Comparison of ENCODE assay signal across 14 cellular contexts in the genomic region with DNA sequence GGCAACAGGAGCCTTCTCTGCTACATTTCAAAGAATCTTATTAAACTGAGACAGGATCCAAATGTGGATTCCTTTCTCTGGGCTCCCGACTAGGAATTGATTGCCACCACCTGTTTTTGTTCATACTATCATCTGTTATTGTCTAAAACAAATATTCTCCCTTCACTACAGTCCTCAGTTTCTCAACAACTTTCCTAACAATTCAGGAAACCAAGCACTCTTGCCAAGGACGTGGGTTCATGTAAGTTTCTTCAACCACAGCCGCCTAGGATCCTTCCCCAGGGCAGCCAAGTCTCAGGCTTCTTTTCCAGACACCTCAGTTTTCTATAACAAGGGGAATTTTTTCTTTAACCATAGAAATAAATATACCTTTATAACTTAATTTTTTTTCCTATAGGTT. TPM values are rescaled to one million over a fixed set of nuclear protein-coding genes. Genes with fewer than 3 reads are reported as not detected.
DNase-seq lines count a peak whose midpoint lies in the region; ATAC-seq and TF ChIP-seq lines count a peak whose summit lies in the region.
"Had no signal": no experiment of that assay in that cellular context is flagged by ENCODE, and none has a peak within 500 bp of the region (broad histone marks: within the 10 kb centered on the region; RNA-seq: fewer than 3 reads in every experiment).

No MANE protein-coding gene starts in this region.

- H3K4me3 ChIP-seq in SK-N-SH (ENCODE audit: low read depth in 2 of 2, low read length in 1 of 2): no peak overlapping the region
- H3K4me3 ChIP-seq in muscle layer of duodenum (ENCODE audit: low read depth in 1 of 2, low read length in 2 of 2): no peak overlapping the region
- no peak overlapping the region for H3K4me3 ChIP-seq in uterus
- no peak overlapping the region for H3K4me3 ChIP-seq in colonic mucosa

- TF ChIP-seq EP300 in SK-N-SH (IDR thresholded peaks at IDR 0.05; ENCODE audit: borderline replicate concordance in 1 of 2, low read depth in 1 of 2, low read length in 1 of 2): no peak

- H3K27ac Mint-ChIP-seq in activated T-cell treated with anti-CD3 and anti-CD28 coated beads, Interleukin-2, amount 50 U/mL, for 72 hours: no peak overlapping the region
- H3K27ac Mint-ChIP-seq: activated CD4-positive, alpha-beta T cell treated with anti-CD3 and anti-CD28 coated beads, Interleukin-2, amount 10 ng/mL, durations not matched to agents 24 days and 14 days; stimulated activated naive CD8-positive, alpha-beta T cell treated with anti-CD3 and anti-CD28 coated beads, Interleukin-15, Interleukin-2, amounts not matched to agents 100 ng/mL and 50 ng/mL, for 24 hours had no signal

- TF ChIP-seq POLR2A in uterus (IDR thresholded peaks at IDR 0.05): no peak

- CTCF ChIA-PET in SK-N-SH (lab: Yijun Ruan, JAX): interaction anchor here (0.8 kb wide), 1 partner anchor 19 kb away, joined by 3 read pairs; no protein-coding TSS in a partner anchor

- H3K9ac ChIP-seq in SK-N-SH (no peak overlapping the region), colonic mucosa (ENCODE audit: low read depth in 2 of 2, low read length in 2 of 2) (no peak overlapping the region)

- H3K4me3 Mint-ChIP-seq in activated T-cell treated with anti-CD3 and anti-CD28 coated beads, Interleukin-2, amount 50 U/mL, for 72 hours: no peak overlapping the region
- H3K4me3 Mint-ChIP-seq: activated CD4-positive, alpha-beta T cell treated with anti-CD3 and anti-CD28 coated beads, Interleukin-2, amount 10 ng/mL, durations not matched to agents 24 days and 14 days; stimulated activated naive CD8-positive, alpha-beta T cell treated with anti-CD3 and anti-CD28 coated beads, Interleukin-15, Interleukin-2, amounts not matched to agents 100 ng/mL and 50 ng/mL, for 24 hours had no signal

- ATAC-seq in activated T-cell treated with anti-CD3 and anti-CD28 coated beads, Interleukin-2, amount 50 U/mL, for 72 hours (replicated peaks in 1 of 2): no peak

- H3K9me3 Mint-ChIP-seq in activated T-cell treated with anti-CD3 and anti-CD28 coated beads, Interleukin-2, amount 50 U/mL, for 72 hours: no peaks in the 10 kb centered on the region
- H3K9me3 Mint-ChIP-seq: activated CD4-positive, alpha-beta T cell treated with anti-CD3 and anti-CD28 coated beads, Interleukin-2, amount 10 ng/mL, durations not matched to agents 24 days and 14 days; stimulated activated naive CD8-positive, alpha-beta T cell treated with anti-CD3 and anti-CD28 coated beads, Interleukin-15, Interleukin-2, amounts not matched to agents 100 ng/mL and 50 ng/mL, for 24 hours had no signal

- H3K27me3 ChIP-seq in SK-N-SH (ENCODE audit: insufficient read depth) (no peaks in the 10 kb centered on the region), muscle layer of duodenum (ENCODE audit: low read depth, low read length) (no peaks in the 10 kb centered on the region), uterus (no peaks in the 10 kb centered on the region), colonic mucosa (no peaks in the 10 kb centered on the region)

- no peak overlapping the region for H3K4me2 ChIP-seq in SK-N-SH

- no peaks in the 10 kb centered on the region for H3K9me2 ChIP-seq in SK-N-SH

- H3K4me1 ChIP-seq in SK-N-SH (ENCODE audit: control insufficient read depth in 1 of 2, insufficient read depth in 2 of 2, low read depth in 1 of 2, low read length in 1 of 2) (no peaks in the 10 kb centered on the region; a peak in 1 of 4 replicates), muscle layer of duodenum (ENCODE audit: control insufficient read depth in 1 of 2, insufficient read depth in 2 of 2, low read length in 2 of 2) (peaks cover 10 to 18% of the 10 kb centered on the region in 2 donors), uterus (peaks cover 0 to 10% of the 10 kb centered on the region in 2 donors), colonic mucosa (no peaks in the 10 kb centered on the region)

- H3K4me1 Mint-ChIP-seq in activated T-cell treated with anti-CD3 and anti-CD28 coated beads, Interleukin-2, amount 50 U/mL, for 72 hours (ENCODE audit: low read depth): no peaks in the 10 kb centered on the region
- H3K4me1 Mint-ChIP-seq: activated CD4-positive, alpha-beta T cell treated with anti-CD3 and anti-CD28 coated beads, Interleukin-2, amount 10 ng/mL, durations not matched to agents 24 days and 14 days had no signal

- no peaks in the 10 kb centered on the region for H3K36me3 Mint-ChIP-seq in activated T-cell treated with anti-CD3 and anti-CD28 coated beads, Interleukin-2, amount 50 U/mL, for 72 hours (ENCODE audit: insufficient read depth in 2 of 2)

- no peaks in the 10 kb centered on the region for H3K79me2 ChIP-seq in SK-N-SH (ENCODE audit: insufficient read depth)

- H3K27me3 Mint-ChIP-seq in activated T-cell treated with anti-CD3 and anti-CD28 coated beads, Interleukin-2, amount 50 U/mL, for 72 hours (ENCODE audit: low read depth): no peaks in the 10 kb centered on the region
- H3K27me3 Mint-ChIP-seq: activated CD4-positive, alpha-beta T cell treated with anti-CD3 and anti-CD28 coated beads, Interleukin-2, amount 10 ng/mL, durations not matched to agents 24 days and 14 days; stimulated activated naive CD8-positive, alpha-beta T cell treated with anti-CD3 and anti-CD28 coated beads, Interleukin-15, Interleukin-2, amounts not matched to agents 100 ng/mL and 50 ng/mL, for 24 hours had no signal

- H3K9me3 ChIP-seq in SK-N-SH (no peaks in the 10 kb centered on the region), muscle layer of duodenum (ENCODE audit: control insufficient read depth in 1 of 2, low read length in 2 of 2) (no peaks in the 10 kb centered on the region), uterus (no peaks in the 10 kb centered on the region), colonic mucosa (no peaks in the 10 kb centered on the region)

- H2AFZ ChIP-seq in SK-N-SH (ENCODE audit: low read depth): no peak overlapping the region

- TF ChIP-seq RAD21 in SK-N-SH (IDR thresholded peaks at IDR 0.05; ENCODE audit: low read length): no peak

- H3K27ac ChIP-seq in SK-N-SH (ENCODE audit: low read depth in 2 of 2, low read length in 1 of 2) (peak overlapping the region; percentile 8 to 9; a peak in 1 of 4 replicates), epithelial cell of prostate (peak overlapping the region; percentile 61), muscle layer of duodenum (ENCODE audit: low read length) (peak overlapping the region; percentile 63), uterus (peak overlapping the region; percentile 15 to 58), colonic mucosa (no peak overlapping the region)

- TF ChIP-seq CTCF in SK-N-SH (IDR thresholded peaks at IDR 0.05) (no peak), uterus (IDR thresholded peaks at IDR 0.05) (no peak), colonic mucosa (IDR thresholded peaks at IDR 0.05) (no peak)

- peaks cover 6% of the 10 kb centered on the region for H3F3A ChIP-seq in SK-N-SH (replicated peaks; ENCODE audit: insufficient read depth)

- H3K36me3 ChIP-seq in SK-N-SH (replicated peaks in 1 of 2; ENCODE audit: control insufficient read depth in 1 of 2, insufficient read depth in 2 of 2, low read length in 1 of 2): peaks cover 0 to 1% of the 10 kb centered on the region in 2 experiments
- H3K36me3 ChIP-seq in muscle layer of duodenum (ENCODE audit: control insufficient read depth in 1 of 2, insufficient read depth in 2 of 2, low read length in 2 of 2): no peaks in the 10 kb centered on the region
- H3K36me3 ChIP-seq in uterus: no peaks in the 10 kb centered on the region
- H3K36me3 ChIP-seq in colonic mucosa: no peaks in the 10 kb centered on the region

- no peaks in the 10 kb centered on the region for H4K20me1 ChIP-seq in SK-N-SH (ENCODE audit: insufficient read depth)

- DNase-seq in SK-N-SH (no peak), epithelial cell of prostate (ENCODE audit: low read depth, low spot score) (no peak), uterus (peak in 1 of 2 donors; percentile 31), colonic mucosa (no peak)
- DNase-seq in activated naive CD4-positive, alpha-beta T cell treated with Interleukin-2 at 50 U/mL for 16 hours: no peak
- DNase-seq in activated T-cell treated with anti-CD3 and anti-CD28 coated beads, Interleukin-2, amount 50 U/mL, for 72 hours: no peak
- DNase-seq: activated CD4-positive, alpha-beta T cell treated with anti-CD3 and anti-CD28 coated beads, Interleukin-2, amount 10 ng/mL, durations not matched to agents 24 days and 14 days; DMS79; HCEC 1CT; left colon; NCI-H2029 treated with DMSO at 0.1 percent for 48 hours; stimulated activated CD4-positive, alpha-beta T cell treated with anti-CD3 and anti-CD28 coated beads, Interleukin-4, amount 100 ng/mL, for 24 hours had no signal

- intact Hi-C loops in uterus (cut with DNase I; ENCODE audit: low total_unique reads): no loop called here
- intact Hi-C loops in colonic mucosa (cut with DNase I): no loop called here

- 53% methylated on average over 3 of the region's 3 CpGs for WGBS in SK-N-SH (ENCODE audit: low lambda C conversion rate)

- POLR2A ChIA-PET in SK-N-SH (lab: Yijun Ruan, JAX): no interaction called here

TF ChIP-seq in SK-N-SH, 30 proteins besides CTCF, POLR2A, EP300 and RAD21 (continues in another document):
- no peak for TF ChIP-seq TEAD4 (IDR thresholded peaks at IDR 0.05; ENCODE audit: borderline replicate concordance, insufficient read depth)

RNA-seq across cellular contexts. Expression of gene AGPS, which starts 39.5 kb away (rescaled TPM):
- 9.8 and 10.9 TPM in 2 replicates for polyA plus RNA-seq in SK-N-SH (2012; rRNA removed)
- 12.7 and 13.7 TPM in 2 replicates for polyA plus RNA-seq in SK-N-SH (2012; cell fraction: cytosol; rRNA removed)
- 8.9 and 14.8 TPM in 2 replicates for polyA plus RNA-seq in SK-N-SH (2012; cell fraction: nucleus; rRNA removed)
- 10 to 100 TPM; 10.2 to 64.4 (median 40.0) TPM for total RNA-seq in uterus
- total RNA-seq in activated T-cell treated with anti-CD3 and anti-CD28 coated beads, Interleukin-2, amount 50 U/mL, for 72 hours: 10 to 100 TPM; 38.8 to 44.6 TPM
- total RNA-seq in colonic mucosa: 100 to 1,000 TPM in 1 of 2 donors, 10 to 100 TPM in 1; 64.8 to 102 TPM
